Comparison of ENCODE assay signal across 9 cellular contexts in genomic region chr15:57146394-57147140, GRCh38.
DNase-seq lines count a peak whose midpoint lies in the region; ATAC-seq, FAIRE-seq and TF ChIP-seq lines count a peak whose summit lies in the region.
"Had no signal": no experiment of that assay in that cellular context is flagged by ENCODE, and none has a peak within 500 bp of the region (broad histone marks: within the 10 kb centered on the region; RNA-seq: fewer than 3 reads in every experiment).

No MANE protein-coding gene starts in this region.

- H3K9me3 Mint-ChIP-seq in activated CD8-positive, alpha-beta T cell treated with anti-CD3 and anti-CD28 coated beads for 36 hours, result peaks cover 3% of the 10 kb centered on the region

- H3K27ac ChIP-seq in gastrocnemius medialis, result peak overlapping the region in 1 of 4 donors; percentile 2

- TF ChIP-seq POLR2A in gastrocnemius medialis (IDR thresholded peaks at IDR 0.05), result no peak

- no peaks in the 10 kb centered on the region for H3K27me3 ChIP-seq in gastrocnemius medialis

- no peaks in the 10 kb centered on the region for H3K9me3 ChIP-seq in gastrocnemius medialis

- ATAC-seq in activated CD8-positive, alpha-beta T cell treated with anti-CD3 and anti-CD28 coated beads for 36 hours, result no peak
- ATAC-seq in left ventricle myocardium superior (peak; percentile 59), gastrocnemius medialis (peak in 1 of 2 donors; percentile 33)

- no peak for FAIRE-seq in HTR-8/SVneo (lab: Jason Lieb, UNC)

- no peak overlapping the region for H3K27ac Mint-ChIP-seq in activated CD8-positive, alpha-beta T cell treated with anti-CD3 and anti-CD28 coated beads for 36 hours
- H3K27ac Mint-ChIP-seq: CD8-positive, alpha-beta memory T cell had no signal

- intact Hi-C loops in activated CD8-positive, alpha-beta T cell treated with anti-CD3 and anti-CD28 coated beads for 36 hours (cut with micrococcal nuclease), result loop anchor here (5.0 to 10.0 kb wide), 2 partner anchors 58 to 161 kb away; no protein-coding TSS in a partner anchor
- intact Hi-C loops in left ventricle myocardium superior (cut with micrococcal nuclease) (loop anchor here (2.0 to 10.0 kb wide), 3 partner anchors 66 to 222 kb away; no protein-coding TSS in a partner anchor), gastrocnemius medialis (cut with DNase I; ENCODE audit: low total_unique reads) (loop anchor here (1.0 to 10.0 kb wide), 4 partner anchors 67 to 412 kb away; partner anchors contain the start of gene ZNF280D)

- peak overlapping the region in 3 of 4 donors; percentile 22 to 42 (median 31) for H3K4me3 ChIP-seq in gastrocnemius medialis

- no peaks in the 10 kb centered on the region for H3K36me3 ChIP-seq in gastrocnemius medialis

- H3K4me3 Mint-ChIP-seq in activated CD8-positive, alpha-beta T cell treated with anti-CD3 and anti-CD28 coated beads for 36 hours, result no peak overlapping the region
- H3K4me3 Mint-ChIP-seq: CD8-positive, alpha-beta memory T cell had no signal

- H3K36me3 Mint-ChIP-seq in activated CD8-positive, alpha-beta T cell treated with anti-CD3 and anti-CD28 coated beads for 36 hours (ENCODE audit: low read depth), result peaks cover 17% of the 10 kb centered on the region

- H3K27me3 Mint-ChIP-seq in activated CD8-positive, alpha-beta T cell treated with anti-CD3 and anti-CD28 coated beads for 36 hours, result no peaks in the 10 kb centered on the region
- H3K27me3 Mint-ChIP-seq: CD8-positive, alpha-beta memory T cell had no signal

- peak; percentile 75 for TF ChIP-seq CTCF in activated CD8-positive, alpha-beta T cell treated with anti-CD3 and anti-CD28 coated beads for 36 hours (IDR thresholded peaks at IDR 0.05)
- peak; percentile 51 to 79 (median 62) for TF ChIP-seq CTCF in gastrocnemius medialis (IDR thresholded peaks at IDR 0.05 in 4 of 5, conservative IDR thresholded peaks at IDR 0.05 in 1 of 5)

- CTCF ChIA-PET in activated CD8-positive, alpha-beta T cell treated with anti-CD3 and anti-CD28 coated beads for 36 hours (lab: Charles Lee), result interaction anchor here (0.8 to 5.0 kb wide), 25 partner anchors 10 to 656 kb away, joined by 3 to 82 read pairs (median 4); partner anchors contain the start of gene TCF12

- H3K4me1 ChIP-seq in gastrocnemius medialis, result peaks cover 37 to 39% of the 10 kb centered on the region in 2 donors

- POLR2A ChIA-PET in activated CD8-positive, alpha-beta T cell treated with anti-CD3 and anti-CD28 coated beads for 36 hours (lab: Charles Lee), result interaction anchor here (1.2 kb wide), 1 partner anchor 9 kb away, joined by 3 read pairs; no protein-coding TSS in a partner anchor

- DNase-seq in NCI-H2081 (lab: John Stamatoyannopoulos, UW) (peak; percentile 47 to 73), NCI-H2081 treated with DMSO at 0.1 percent for 48 hours (lab: John Stamatoyannopoulos, UW) (no peak), NCI-H1694 (lab: John Stamatoyannopoulos, UW) (peak; percentile 56), left ventricle myocardium superior (no peak), gastrocnemius medialis (no peak), HTR-8/SVneo (ENCODE audit: insufficient read length, low spot score) (no peak), OCI-M2 (lab: John Stamatoyannopoulos, UW; ENCODE audit: unreplicated experiment) (no peak)
- peak; percentile 16 for DNase-seq in activated CD8-positive, alpha-beta T cell treated with anti-CD3 and anti-CD28 coated beads for 36 hours

- peaks cover 4% of the 10 kb centered on the region for H3K4me1 Mint-ChIP-seq in activated CD8-positive, alpha-beta T cell treated with anti-CD3 and anti-CD28 coated beads for 36 hours (ENCODE audit: low read depth)

- in situ Hi-C loops in gastrocnemius medialis (cut with MboI; ENCODE audit: low sequenced_read_pairs in 4 of 4), result loop anchor here (5.0 to 25.0 kb wide), 5 partner anchors 66 to 391 kb away; partner anchors contain the start of gene TCF12 (in 3 of the 4)

Comparison
In these comparisons a context has a peak if more than half of its experiments do, and no peak if none do; other contexts are left out.
1. DNase-seq: peak in NCI-H2081 (2 of 2), NCI-H1694 (single experiment) and activated CD8-positive, alpha-beta T cell treated with anti-CD3 and anti-CD28 coated beads for 36 hours (single experiment); none in NCI-H2081 treated with DMSO at 0.1 percent for 48 hours (single experiment), left ventricle myocardium superior (single experiment), gastrocnemius medialis (0 of 2), HTR-8/SVneo (single experiment) and OCI-M2 (single experiment).